In the genomic region with DNA sequence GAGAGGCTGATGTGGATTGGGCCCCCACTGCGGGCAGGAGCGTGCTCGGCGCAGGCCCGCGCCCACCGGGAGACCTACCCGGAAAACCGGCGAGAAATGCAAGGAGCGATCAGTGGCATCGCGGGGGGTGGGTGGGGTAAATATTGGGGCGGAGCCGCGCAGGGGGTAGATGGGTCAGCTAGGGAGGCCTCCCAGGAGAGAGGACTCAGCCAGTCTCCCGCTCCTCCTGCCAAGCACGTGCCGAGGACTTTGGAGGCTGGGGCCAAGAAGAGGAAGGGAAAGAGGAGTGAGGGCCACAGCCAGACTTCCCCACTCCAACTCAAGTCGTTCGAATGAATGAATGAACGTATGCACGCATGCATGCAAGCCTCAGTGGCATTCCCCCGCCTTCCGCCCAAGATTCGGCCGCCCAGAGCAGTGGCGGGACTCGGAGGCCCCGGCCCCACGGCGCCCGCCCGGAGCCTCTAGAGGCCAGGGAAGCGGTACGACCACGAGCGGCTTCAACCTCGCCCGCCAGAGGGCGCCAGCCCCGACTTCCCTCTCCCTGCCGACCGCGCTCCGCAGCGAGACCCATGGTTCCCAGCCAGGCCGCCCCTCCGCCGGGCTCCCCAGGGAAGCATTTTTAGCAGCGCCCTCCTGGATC, we compare ENCODE assay signal across 8 cellular contexts. TPM values are rescaled to one million over a fixed set of nuclear protein-coding genes. Genes with fewer than 3 reads are reported as not detected.
DNase-seq lines count a peak whose midpoint lies in the region; ATAC-seq and TF ChIP-seq lines count a peak whose summit lies in the region.

No MANE protein-coding gene starts in this region.

- H3K4ac ChIP-seq in mesendoderm (ENCODE audit: low read depth, low read length) = no peak overlapping the region

- H3K79me1 ChIP-seq in mesendoderm (ENCODE audit: low read length) = peaks cover 5% of the 10 kb centered on the region

- peak; percentile 44 for DNase-seq in AG10803 (ENCODE audit: low read depth)
- DNase-seq in NCI-H1694 treated with DMSO at 0.1 percent for 48 hours (lab: John Stamatoyannopoulos, UW) = peak; percentile 37
- DNase-seq in activated CD8-positive, alpha-beta memory T cell treated with anti-CD3 and anti-CD28 coated beads, Interleukin-2, amount 50 U/mL, for 1 hour (ENCODE audit: extremely low read depth) = peak; percentile 36
- DNase-seq in mesendoderm = peak; percentile 88
- DNase-seq in stimulated activated CD8-positive, alpha-beta memory T cell treated with anti-CD3 and anti-CD28 coated beads, Interleukin-12 subunit alpha, Interleukin-12 subunit beta, amount 100 ng/mL, for 24 hours (ENCODE audit: extremely low read depth) = peak; percentile 64

- peak overlapping the region; percentile 92 for H2BK5ac ChIP-seq in mesendoderm (ENCODE audit: low read length)

- H3K79me2 ChIP-seq in mesendoderm (ENCODE audit: control insufficient read depth, insufficient read depth, low read length) = peaks cover 13% of the 10 kb centered on the region

- H3K18ac ChIP-seq in mesendoderm (ENCODE audit: low read length) = peak overlapping the region; percentile 80

- WGBS in mesendoderm (ENCODE audit: extremely low coverage, insufficient coverage, low lambda C conversion rate) = no CpG with 5 or more reads among the region's 51 CpGs

- H3K36me3 ChIP-seq in endocrine pancreas (ENCODE audit: control insufficient read depth, insufficient read depth, low read length) (no peaks in the 10 kb centered on the region), mesendoderm (ENCODE audit: control insufficient read depth, insufficient read depth, low read length) (no peaks in the 10 kb centered on the region)

- H3K27me3 ChIP-seq in endocrine pancreas (ENCODE audit: control insufficient read depth, insufficient read depth, low read length) (peaks cover 2% of the 10 kb centered on the region), mesendoderm (ENCODE audit: insufficient read depth, low read length, poor library complexity) (peaks cover 6% of the 10 kb centered on the region)

- ATAC-seq in GM19467 (IDR thresholded peaks at IDR 0.05; ENCODE audit: unreplicated experiment) = no peak

- peak overlapping the region; percentile 92 for H3K56ac ChIP-seq in mesendoderm (ENCODE audit: low read length)

- peak overlapping the region; percentile 44 for H3K9ac ChIP-seq in endocrine pancreas (ENCODE audit: control insufficient read depth, insufficient read depth, low read length)
- peak overlapping the region; percentile 69 for H3K9ac ChIP-seq in mesendoderm (ENCODE audit: low read length)

- H3K23ac ChIP-seq in mesendoderm (ENCODE audit: low read length) = peak overlapping the region; percentile 48

- peak overlapping the region; percentile 96 for H3K27ac ChIP-seq in mesendoderm (ENCODE audit: low read depth, low read length)

- no peak overlapping the region for H2AK5ac ChIP-seq in mesendoderm (ENCODE audit: low read length)

- H3K4me3 ChIP-seq in AG10803 (ENCODE audit: low read length) (peak overlapping the region; percentile 38), endocrine pancreas (ENCODE audit: control insufficient read depth, insufficient read depth, low read length) (no peak overlapping the region), mesendoderm (ENCODE audit: low read length) (no peak overlapping the region)

- H3K4me2 ChIP-seq in mesendoderm (ENCODE audit: low read length) = peak overlapping the region; percentile 75

- peak; percentile 68 for TF ChIP-seq CTCF in AG10803 (conservative IDR thresholded peaks at IDR 0.05; ENCODE audit: low read length)

- no peaks in the 10 kb centered on the region for H3K4me1 ChIP-seq in endocrine pancreas (ENCODE audit: control insufficient read depth, insufficient read depth, low read length)
- peaks cover 30% of the 10 kb centered on the region for H3K4me1 ChIP-seq in mesendoderm (ENCODE audit: control insufficient read depth, low read depth, low read length)

- H2BK15ac ChIP-seq in mesendoderm (replicated peaks; ENCODE audit: low read depth) = no peak overlapping the region

- H4K8ac ChIP-seq in mesendoderm (ENCODE audit: low read depth, low read length) = no peak overlapping the region

- H4K5ac ChIP-seq in mesendoderm (ENCODE audit: low read length) = no peak overlapping the region

- peak overlapping the region; percentile 14 for H2BK120ac ChIP-seq in mesendoderm (ENCODE audit: low read depth, low read length)

- no peaks in the 10 kb centered on the region for H3K9me3 ChIP-seq in endocrine pancreas (ENCODE audit: control insufficient read depth, low read length)

- TF ChIP-seq POLR2A in GM19099 (IDR thresholded peaks at IDR 0.05; ENCODE audit: extremely low read depth, insufficient read length, low read depth) = peak; percentile 2

RNA-seq across cellular contexts. Expression of gene NPM3, which starts 3.6 kb away (rescaled TPM):
- polyA plus RNA-seq in mesendoderm (2013, experiment 1 of 2) = 217 TPM
- polyA plus RNA-seq in mesendoderm (2013, experiment 2 of 2) = 215 TPM

RNA-seq across cellular contexts. Expression of gene FGF8, which starts 3.8 kb away (rescaled TPM):
- 64.2 TPM for polyA plus RNA-seq in mesendoderm (2013, experiment 1 of 2)
- polyA plus RNA-seq in mesendoderm (2013, experiment 2 of 2) = 64.2 TPM

RNA-seq across cellular contexts. Expression of gene OGA, which starts 38.6 kb away (rescaled TPM):
- polyA plus RNA-seq in mesendoderm (2013, experiment 1 of 2) = 53.2 TPM
- polyA plus RNA-seq in mesendoderm (2013, experiment 2 of 2) = 52.9 TPM

Comparison
In these comparisons a context has a peak if more than half of its experiments do, and no peak if none do; other contexts are left out.
1. DNase-seq: peak in every context shown above with its lines; median percentile 88 in mesendoderm; 64 in stimulated activated CD8-positive, alpha-beta memory T cell treated with anti-CD3 and anti-CD28 coated beads, Interleukin-12 subunit alpha, Interleukin-12 subunit beta, amount 100 ng/mL, for 24 hours; 44 in AG10803; 37 in NCI-H1694 treated with DMSO at 0.1 percent for 48 hours; 36 in activated CD8-positive, alpha-beta memory T cell treated with anti-CD3 and anti-CD28 coated beads, Interleukin-2, amount 50 U/mL, for 1 hour.